2 cellular contexts compared by ENCODE assay signal in the genomic region with DNA sequence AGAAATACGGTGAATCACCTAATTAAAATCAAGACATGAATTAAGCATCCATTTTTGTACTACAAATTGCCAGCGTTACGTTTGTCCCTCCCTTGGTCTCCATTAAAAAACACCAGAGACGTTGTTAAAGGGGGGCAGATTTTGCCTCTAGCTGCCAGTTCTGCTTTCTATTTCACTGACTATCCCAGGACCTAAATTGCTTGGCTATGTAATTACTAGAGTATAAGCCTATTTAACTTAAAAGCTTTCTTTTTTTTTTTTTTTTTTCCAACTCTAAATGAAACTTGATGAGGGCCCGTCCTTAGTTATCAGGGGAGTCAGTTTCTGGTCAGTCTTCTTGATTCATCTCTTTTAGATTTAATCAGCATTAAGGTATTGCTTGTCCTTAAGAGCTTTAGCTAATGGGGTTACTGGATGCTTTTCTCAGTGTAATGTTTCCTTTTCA.
TF ChIP-seq lines count a peak whose summit lies in the region.

No MANE protein-coding gene starts in this region.

TF ChIP-seq in endothelial cell of umbilical vein, 7 proteins besides CTCF, POLR2A, EP300 and RAD21 (continued from another document):
- TF ChIP-seq JUN (IDR thresholded peaks at IDR 0.05; ENCODE audit: borderline replicate concordance, insufficient read depth, insufficient read length, low read depth) (no peak), GATA2 (IDR thresholded peaks at IDR 0.05; ENCODE audit: insufficient read depth, insufficient read length, low read depth, low read length) (no peak), POLR2AphosphoS5 (IDR thresholded peaks at IDR 0.05; ENCODE audit: insufficient read depth, low read depth, low read length) (no peak)

TF ChIP-seq in neural cell, 6 proteins besides CTCF, POLR2A, EP300 and RAD21 (continued from another document):
- TF ChIP-seq, protein P1, sequence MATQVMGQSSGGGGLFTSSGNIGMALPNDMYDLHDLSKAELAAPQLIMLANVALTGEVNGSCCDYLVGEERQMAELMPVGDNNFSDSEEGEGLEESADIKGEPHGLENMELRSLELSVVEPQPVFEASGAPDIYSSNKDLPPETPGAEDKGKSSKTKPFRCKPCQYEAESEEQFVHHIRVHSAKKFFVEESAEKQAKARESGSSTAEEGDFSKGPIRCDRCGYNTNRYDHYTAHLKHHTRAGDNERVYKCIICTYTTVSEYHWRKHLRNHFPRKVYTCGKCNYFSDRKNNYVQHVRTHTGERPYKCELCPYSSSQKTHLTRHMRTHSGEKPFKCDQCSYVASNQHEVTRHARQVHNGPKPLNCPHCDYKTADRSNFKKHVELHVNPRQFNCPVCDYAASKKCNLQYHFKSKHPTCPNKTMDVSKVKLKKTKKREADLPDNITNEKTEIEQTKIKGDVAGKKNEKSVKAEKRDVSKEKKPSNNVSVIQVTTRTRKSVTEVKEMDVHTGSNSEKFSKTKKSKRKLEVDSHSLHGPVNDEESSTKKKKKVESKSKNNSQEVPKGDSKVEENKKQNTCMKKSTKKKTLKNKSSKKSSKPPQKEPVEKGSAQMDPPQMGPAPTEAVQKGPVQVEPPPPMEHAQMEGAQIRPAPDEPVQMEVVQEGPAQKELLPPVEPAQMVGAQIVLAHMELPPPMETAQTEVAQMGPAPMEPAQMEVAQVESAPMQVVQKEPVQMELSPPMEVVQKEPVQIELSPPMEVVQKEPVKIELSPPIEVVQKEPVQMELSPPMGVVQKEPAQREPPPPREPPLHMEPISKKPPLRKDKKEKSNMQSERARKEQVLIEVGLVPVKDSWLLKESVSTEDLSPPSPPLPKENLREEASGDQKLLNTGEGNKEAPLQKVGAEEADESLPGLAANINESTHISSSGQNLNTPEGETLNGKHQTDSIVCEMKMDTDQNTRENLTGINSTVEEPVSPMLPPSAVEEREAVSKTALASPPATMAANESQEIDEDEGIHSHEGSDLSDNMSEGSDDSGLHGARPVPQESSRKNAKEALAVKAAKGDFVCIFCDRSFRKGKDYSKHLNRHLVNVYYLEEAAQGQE (IDR thresholded peaks at IDR 0.05; ENCODE audit: borderline replicate concordance) = no peak
